ENCODE assay signal across 8 cellular contexts in genomic region chr7:22444181-22444966, GRCh38. TPM values are rescaled to one million over a fixed set of nuclear protein-coding genes. Genes with fewer than 3 reads are reported as not detected.
A peak's percentile ranks its signal among the peaks of the same experiment; 100 is the strongest.
DNase-seq lines count a peak whose midpoint lies in the region; ATAC-seq and TF ChIP-seq lines count a peak whose summit lies in the region.

No MANE protein-coding gene starts in this region.

- H4K20me1 ChIP-seq in OCI-LY1 (ENCODE audit: insufficient read depth, low read length), result no peaks in the 10 kb centered on the region

- TF ChIP-seq POLR2A in lower leg skin (IDR thresholded peaks at IDR 0.05), result no peak

- peak overlapping the region; percentile 54 for H3K9ac ChIP-seq in OCI-LY1 (ENCODE audit: low read length)

- peak overlapping the region; percentile 56 for H3K4me2 ChIP-seq in OCI-LY1 (ENCODE audit: low read length)

- no peaks in the 10 kb centered on the region for H3K36me3 Mint-ChIP-seq in T-helper 17 cell (ENCODE audit: low read depth)

- H2AFZ ChIP-seq in OCI-LY1 (ENCODE audit: low read length), result no peak overlapping the region

- TF ChIP-seq CTCF in OCI-LY1 (IDR thresholded peaks at IDR 0.05; ENCODE audit: low read length) (no peak), lower leg skin (IDR thresholded peaks at IDR 0.05) (no peak)

- H3K4me3 Mint-ChIP-seq in T-helper 17 cell, result no peak overlapping the region

- intact Hi-C loops in left cardiac atrium (cut with DNase I) (no loop called here), lower leg skin (cut with DNase I; ENCODE audit: low total_unique reads) (no loop called here)

- peaks cover 20% of the 10 kb centered on the region for H3K27me3 Mint-ChIP-seq in T-helper 17 cell

- H3K4me1 Mint-ChIP-seq in T-helper 17 cell, result peaks cover 2% of the 10 kb centered on the region

- H3K27ac Mint-ChIP-seq in T-helper 17 cell, result no peak overlapping the region

- no peaks in the 10 kb centered on the region for H3K79me2 ChIP-seq in OCI-LY1 (ENCODE audit: insufficient read depth, low read length)

- DNase-seq in left cardiac atrium (peak; percentile 46), lower leg skin (ENCODE audit: low spot score in 2 of 2) (no peak), NCI-H524 treated with DMSO at 0.1 percent for 48 hours (lab: John Stamatoyannopoulos, UW) (no peak), T-helper 17 cell (no peak)

- no peaks in the 10 kb centered on the region for H3K27me3 ChIP-seq in OCI-LY1 (ENCODE audit: insufficient read depth, low read length)

- WGBS in lower leg skin, 2 donors, result 75% methylated on average over 11 of the region's 11 CpGs

- H3K9me2 ChIP-seq in OCI-LY1 (ENCODE audit: low read depth, low read length), result no peaks in the 10 kb centered on the region

- H3K9me3 ChIP-seq in OCI-LY1 (ENCODE audit: low read length) (no peaks in the 10 kb centered on the region), T-helper 17 cell (ENCODE audit: control insufficient read depth, low read length, poor library complexity, severe bottlenecking) (no peaks in the 10 kb centered on the region)

- H3K4me3 ChIP-seq in OCI-LY1 (ENCODE audit: low read depth, low read length, poor library complexity, severe bottlenecking) (peak overlapping the region; percentile 28), skin epidermis (no peak overlapping the region), lower leg skin (ENCODE audit: low read depth, poor library complexity, severe bottlenecking) (no peak overlapping the region)

- ATAC-seq in GM18907 (IDR thresholded peaks at IDR 0.05; ENCODE audit: unreplicated experiment) (peak; percentile 26), left cardiac atrium (peak; percentile 39 to 42), HG03139 (IDR thresholded peaks at IDR 0.05; ENCODE audit: unreplicated experiment) (no peak), T-helper 17 cell (no peak)

- H3K36me3 ChIP-seq in OCI-LY1 (ENCODE audit: insufficient read depth, low read length), result no peaks in the 10 kb centered on the region

- peak overlapping the region; percentile 95 for H3K27ac ChIP-seq in OCI-LY1 (ENCODE audit: low read depth, low read length, poor library complexity, severe bottlenecking)
- H3K27ac ChIP-seq in skin epidermis, result peak overlapping the region in 13 of 21 experiments; percentile 1 to 72 (median 45)

- peaks cover 7% of the 10 kb centered on the region; the same call in 1 of the 2 replicates for H3F3A ChIP-seq in OCI-LY1 (ENCODE audit: insufficient read depth, low read length)

- H3K4me1 ChIP-seq in OCI-LY1 (ENCODE audit: insufficient read depth, low read length, severe bottlenecking), result peaks cover 92% of the 10 kb centered on the region

RNA-seq across cellular contexts. Expression of gene STEAP1B, which starts 55.6 kb away (rescaled TPM):
- total RNA-seq in left cardiac atrium (1 to 10 TPM; 1.1 to 1.7 TPM), lower leg skin (1 to 10 TPM in 1 of 4 donors, under 1 TPM in 1, not detected in 2; 0.29 to 1.4 TPM), T-helper 17 cell (under 1 TPM; 0.73 to 0.75 TPM)

Comparison
In these comparisons a context has a peak if more than half of its experiments do, and no peak if none do; other contexts are left out.
1. ATAC-seq: peak in GM18907 (single experiment) and left cardiac atrium (2 of 2); none in HG03139 (single experiment) and T-helper 17 cell (single experiment).